1 cellular context compared by ENCODE assay signal in the genomic region with DNA sequence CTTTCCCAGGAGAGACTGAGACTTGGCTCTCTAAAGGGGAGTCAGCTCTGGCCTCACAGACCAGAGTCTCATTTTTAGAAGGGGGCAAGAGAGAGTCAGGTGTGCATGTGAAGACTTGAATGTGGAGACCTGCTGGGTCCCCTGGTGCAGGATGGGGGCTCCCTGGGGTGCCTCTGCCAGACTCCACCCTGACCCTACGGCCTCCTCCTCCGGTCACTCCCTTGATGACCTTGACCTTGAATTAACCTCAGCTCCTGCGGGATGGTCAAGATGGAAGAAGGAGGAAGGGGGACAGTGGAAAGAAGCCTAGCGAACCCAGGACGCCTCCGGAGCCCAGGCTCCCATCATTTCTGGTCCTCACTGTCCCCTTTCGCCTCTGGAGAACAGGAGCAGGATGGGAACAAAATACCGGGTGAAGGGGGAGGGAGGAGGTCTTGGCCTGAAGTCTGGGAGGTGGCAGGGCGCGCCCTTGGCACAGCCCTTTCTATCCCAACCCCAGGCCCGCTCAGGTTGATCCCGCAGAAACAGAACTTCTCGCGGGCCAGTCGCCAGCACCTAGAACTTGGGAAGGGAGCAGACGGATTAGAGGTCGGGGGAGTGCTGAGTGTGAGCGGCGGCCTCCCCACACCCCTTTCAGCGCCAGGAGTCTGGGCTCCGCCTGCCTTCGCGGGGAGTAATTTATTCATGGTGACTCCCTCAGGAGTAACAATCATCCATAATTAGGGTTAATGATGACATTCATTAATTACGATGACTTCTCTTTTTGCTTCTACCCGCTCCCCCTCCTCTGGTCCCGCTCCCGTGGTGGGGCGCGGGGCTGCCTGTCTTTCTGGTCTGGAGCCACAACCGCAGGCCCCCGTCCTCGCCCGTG.
TF ChIP-seq lines count a peak whose summit lies in the region.

No MANE protein-coding gene starts in this region.

TF ChIP-seq in HEK293T, 16 proteins besides CTCF, POLR2A, EP300 and RAD21:
- TF ChIP-seq CTBP1 (IDR thresholded peaks at IDR 0.05; ENCODE audit: borderline replicate concordance) (no peak), FOXM1 (IDR thresholded peaks at IDR 0.05; ENCODE audit: borderline replicate concordance) (no peak), FOXA1 (IDR thresholded peaks at IDR 0.05) (no peak), LEF1 (IDR thresholded peaks at IDR 0.05; ENCODE audit: borderline replicate concordance) (no peak), ZNF384 (IDR thresholded peaks at IDR 0.05) (no peak), L3MBTL2 (conservative IDR thresholded peaks at IDR 0.05) (no peak), NFRKB (IDR thresholded peaks at IDR 0.05) (no peak), BHLHE40 (IDR thresholded peaks at IDR 0.05; ENCODE audit: borderline replicate concordance) (no peak), ARNT (IDR thresholded peaks at IDR 0.05) (no peak), TARDBP (IDR thresholded peaks at IDR 0.05) (no peak), HDGF (IDR thresholded peaks at IDR 0.05; ENCODE audit: borderline replicate concordance) (no peak), SUZ12 (IDR thresholded peaks at IDR 0.05) (no peak), ELF4 (IDR thresholded peaks at IDR 0.05) (no peak)
- TF ChIP-seq, protein P1, sequence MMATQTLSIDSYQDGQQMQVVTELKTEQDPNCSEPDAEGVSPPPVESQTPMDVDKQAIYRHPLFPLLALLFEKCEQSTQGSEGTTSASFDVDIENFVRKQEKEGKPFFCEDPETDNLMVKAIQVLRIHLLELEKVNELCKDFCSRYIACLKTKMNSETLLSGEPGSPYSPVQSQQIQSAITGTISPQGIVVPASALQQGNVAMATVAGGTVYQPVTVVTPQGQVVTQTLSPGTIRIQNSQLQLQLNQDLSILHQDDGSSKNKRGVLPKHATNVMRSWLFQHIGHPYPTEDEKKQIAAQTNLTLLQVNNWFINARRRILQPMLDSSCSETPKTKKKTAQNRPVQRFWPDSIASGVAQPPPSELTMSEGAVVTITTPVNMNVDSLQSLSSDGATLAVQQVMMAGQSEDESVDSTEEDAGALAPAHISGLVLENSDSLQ (IDR thresholded peaks at IDR 0.05), result no peak
